11 cellular contexts compared by ENCODE assay signal in genomic region chr17:57921342-57921741, GRCh38. TPM values are rescaled to one million over a fixed set of nuclear protein-coding genes. Genes with fewer than 3 reads are reported as not detected.
DNase-seq lines count a peak whose midpoint lies in the region; ATAC-seq and TF ChIP-seq lines count a peak whose summit lies in the region.
"Had no signal": no experiment of that assay in that cellular context is flagged by ENCODE, and none has a peak within 500 bp of the region (broad histone marks: within the 10 kb centered on the region; RNA-seq: fewer than 3 reads in every experiment).

No MANE protein-coding gene starts in this region.

- no peaks in the 10 kb centered on the region for H3K27me3 ChIP-seq in prostate gland (replicated peaks; ENCODE audit: insufficient read depth)

- H3K4me1 Mint-ChIP-seq in brain (peaks cover 93% of the 10 kb centered on the region), osteocyte (ENCODE audit: unreplicated experiment) (peaks cover 50% of the 10 kb centered on the region)

- intact Hi-C loops in left ventricle myocardium superior (cut with micrococcal nuclease) (no loop called here), prostate gland (cut with DNase I) (no loop called here)

- H3K36me3 ChIP-seq in prostate gland, result no peaks in the 10 kb centered on the region

- H3K27ac Mint-ChIP-seq in brain (peak overlapping the region; percentile 94 to 99 (median 96)), osteocyte (ENCODE audit: unreplicated experiment) (no peak overlapping the region)
- H3K27ac Mint-ChIP-seq: B cell had no signal

- 6% methylated on average over 7 of the region's 7 CpGs for WGBS in prostate gland

- no peaks in the 10 kb centered on the region for H3K9me3 Mint-ChIP-seq in brain
- H3K9me3 Mint-ChIP-seq in osteocyte (ENCODE audit: unreplicated experiment), result no peaks in the 10 kb centered on the region

- TF ChIP-seq POLR2A in prostate gland (IDR thresholded peaks at IDR 0.05) (no peak), GM18505 (IDR thresholded peaks at IDR 0.05; ENCODE audit: borderline replicate concordance, extremely low read depth, insufficient read depth, insufficient read length) (no peak)

- DNase-seq in AG10803 (ENCODE audit: low read depth) (peak; percentile 59), left ventricle myocardium superior (peak; percentile 57), prostate gland (ENCODE audit: low spot score) (no peak), hepatic stellate cell (ENCODE audit: low spot score) (no peak), SHP77 treated with DMSO at 0.1 percent for 48 hours (lab: John Stamatoyannopoulos, UW) (no peak), osteocyte (ENCODE audit: extremely low spot score, unreplicated experiment) (no peak)
- DNase-seq: activated gamma-delta T cell had no signal

- H3K4me3 Mint-ChIP-seq in brain, result peak overlapping the region; percentile 54 to 77 (median 67)
- no peak overlapping the region for H3K4me3 Mint-ChIP-seq in osteocyte (ENCODE audit: unreplicated experiment)
- H3K4me3 Mint-ChIP-seq: B cell had no signal

- no peak overlapping the region for H3K4me3 ChIP-seq in AG10803 (ENCODE audit: low read length)
- H3K4me3 ChIP-seq in prostate gland, result no peak overlapping the region

- H3K36me3 Mint-ChIP-seq in brain (peaks cover 5% of the 10 kb centered on the region), osteocyte (ENCODE audit: unreplicated experiment) (no peaks in the 10 kb centered on the region)

- H3K9me3 ChIP-seq in prostate gland, result no peaks in the 10 kb centered on the region

- TF ChIP-seq CTCF in AG10803 (conservative IDR thresholded peaks at IDR 0.05; ENCODE audit: low read length), result no peak
- no peak for TF ChIP-seq CTCF in brain (conservative IDR thresholded peaks at IDR 0.05)
- TF ChIP-seq CTCF in prostate gland (IDR thresholded peaks at IDR 0.05), result no peak
- no peak for TF ChIP-seq CTCF in osteocyte (IDR thresholded peaks at IDR 0.05)

- H3K4me1 ChIP-seq in prostate gland (replicated peaks), result peaks cover 31% of the 10 kb centered on the region

- H3K27me3 Mint-ChIP-seq in brain (no peaks in the 10 kb centered on the region), osteocyte (ENCODE audit: unreplicated experiment) (no peaks in the 10 kb centered on the region)

- ATAC-seq in left ventricle myocardium superior (peak; percentile 40), GM18505 (IDR thresholded peaks at IDR 0.05; ENCODE audit: unreplicated experiment) (no peak)
- ATAC-seq: activated CD4-positive, CD25-positive, alpha-beta regulatory T cell treated with anti-CD3 and anti-CD28 coated beads, Interleukin-2, amount 50 U/mL, for 24 hours had no signal

- H3K27ac ChIP-seq in prostate gland, result peak overlapping the region; percentile 79 to 82

RNA-seq across cellular contexts. Expression of gene CUEDC1, which starts 33.9 kb away (rescaled TPM):
- polyA plus RNA-seq in brain (ENCODE audit: insufficient read depth, low read depth, low replicate concordance), result 97.8 TPM
- total RNA-seq in left ventricle myocardium superior (55.0 TPM), prostate gland (10 to 100 TPM; 33.0 to 44.9 TPM), osteocyte (34.7 and 38.4 TPM in 2 replicates)
- total RNA-seq: B cell had no signal

Comparison
In these comparisons a context has a peak if more than half of its experiments do, and no peak if none do; other contexts are left out.
1. DNase-seq: peak in AG10803 (single experiment) and left ventricle myocardium superior (single experiment); none in prostate gland (single experiment), hepatic stellate cell (single experiment), SHP77 treated with DMSO at 0.1 percent for 48 hours (single experiment) and osteocyte (single experiment).